Comparison of ENCODE assay signal across 28 cellular contexts in genomic region chr18:10249270-10249669, GRCh38.
DNase-seq lines count a peak whose midpoint lies in the region; ATAC-seq, FAIRE-seq and TF ChIP-seq lines count a peak whose summit lies in the region.
"Had no signal": no experiment of that assay in that cellular context is flagged by ENCODE, and none has a peak within 500 bp of the region (broad histone marks: within the 10 kb centered on the region; RNA-seq: fewer than 3 reads in every experiment).

No MANE protein-coding gene starts in this region.

- no peak overlapping the region for H3K27ac Mint-ChIP-seq in GM23338
- H3K27ac Mint-ChIP-seq: activated CD4-positive, alpha-beta T cell treated with anti-CD3 and anti-CD28 coated beads, Interleukin-2, amount 10 ng/mL, durations not matched to agents 24 days and 14 days; activated naive CD4-positive, alpha-beta T cell treated with anti-CD3 and anti-CD28 coated beads, Interleukin-2, amount 50 U/mL, for 24 hours had no signal

- ATAC-seq in GM23338 (peak; percentile 84), left lung (no peak)
- ATAC-seq: left lobe of liver, psoas muscle, sciatic nerve had no signal

- no peak overlapping the region for H3K9ac ChIP-seq in H1 (replicated peaks in 1 of 4; ENCODE audit: extremely low read depth in 1 of 4, low read depth in 3 of 4, low read length in 3 of 4)
- H3K9ac ChIP-seq in mesenchymal stem cell (ENCODE audit: low read length): no peak overlapping the region

- no peak overlapping the region for H3K14ac ChIP-seq in H1 (ENCODE audit: insufficient read length)
- H3K14ac ChIP-seq in mesenchymal stem cell (ENCODE audit: low read length in 2 of 2): no peak overlapping the region

- H3K23ac ChIP-seq in H1 (ENCODE audit: insufficient read length) (no peak overlapping the region), mesenchymal stem cell (ENCODE audit: low read length in 2 of 2) (no peak overlapping the region)

- no peak for FAIRE-seq in H1 (lab: Jason Lieb, UNC)
- FAIRE-seq: bronchial epithelial cell, G401.6 had no signal

- H3K79me2 ChIP-seq in GM23338 (replicated peaks; ENCODE audit: insufficient read depth): no peaks in the 10 kb centered on the region
- no peaks in the 10 kb centered on the region for H3K79me2 ChIP-seq in H1 (ENCODE audit: control insufficient read depth in 1 of 2, insufficient read depth in 2 of 2, low read length in 2 of 2)

- no peak overlapping the region for H3K27ac ChIP-seq in A673 (ENCODE audit: low read depth, low read length, poor library complexity, severe bottlenecking)
- no peak overlapping the region for H3K27ac ChIP-seq in GM23338 (ENCODE audit: low read depth)
- no peak overlapping the region for H3K27ac ChIP-seq in H1 (ENCODE audit: low read depth, low read length)
- H3K27ac ChIP-seq in mesenchymal stem cell (ENCODE audit: low read length, poor library complexity, severe bottlenecking): no peak overlapping the region
- H3K27ac ChIP-seq in left lung: no peak overlapping the region
- H3K27ac ChIP-seq: neutrophil, Peyer's patch, psoas muscle, tibial artery had no signal

- H4K8ac ChIP-seq in H1 (ENCODE audit: extremely low read depth, insufficient read depth, low read length) (no peak overlapping the region), mesenchymal stem cell (ENCODE audit: low read length) (no peak overlapping the region)

- TF ChIP-seq POLR2A in H1 (IDR thresholded peaks at IDR 0.05; ENCODE audit: control extremely low read depth in 1 of 2, low read depth in 2 of 2, low read length in 2 of 2): no peak

- CTCF ChIA-PET in A673 (lab: Charles Lee) (interaction anchor here (0.6 kb wide), 1 partner anchor 299 kb away, joined by 3 read pairs; no protein-coding TSS in a partner anchor), H1 (lab: Charles Lee; ENCODE audit: partially characterized antibody) (interaction anchor here (0.6 to 1.9 kb wide), 8 partner anchors 12 to 269 kb away, joined by 3 to 5 read pairs (median 3); no protein-coding TSS in a partner anchor)

- TF ChIP-seq RAD21 in H1 (IDR thresholded peaks at IDR 0.05 in 1 of 2, conservative IDR thresholded peaks at IDR 0.05 in 1 of 2; ENCODE audit: low read depth in 2 of 2, low read length in 2 of 2): peak; percentile 54 to 77

- H2BK15ac ChIP-seq in H1 (ENCODE audit: low read length) (no peak overlapping the region), mesenchymal stem cell (ENCODE audit: low read depth, poor library complexity, severe bottlenecking) (no peak overlapping the region)

- no peaks in the 10 kb centered on the region for H3K27me3 ChIP-seq in A673 (replicated peaks; ENCODE audit: insufficient read depth, low read depth, low read length, poor library complexity)
- H3K27me3 ChIP-seq in GM23338 (ENCODE audit: insufficient read depth): no peaks in the 10 kb centered on the region
- no peaks in the 10 kb centered on the region for H3K27me3 ChIP-seq in H1 (replicated peaks in 1 of 4; ENCODE audit: control insufficient read depth in 3 of 4, extremely low read depth in 1 of 4, insufficient read depth in 3 of 4, low read length in 3 of 4)
- H3K27me3 ChIP-seq in mesenchymal stem cell (ENCODE audit: control insufficient read depth in 1 of 2, insufficient read depth in 1 of 2, low read length in 2 of 2): peaks cover 12 to 25% of the 10 kb centered on the region in 2 experiments
- no peaks in the 10 kb centered on the region for H3K27me3 ChIP-seq in left lung
- H3K27me3 ChIP-seq: BE2C, Peyer's patch, tibial artery had no signal

- intact Hi-C loops in A673 (cut with micrococcal nuclease; ENCODE audit: unreplicated experiment): loop anchor here (5.0 to 10.0 kb wide), 2 partner anchors 206 to 277 kb away; partner anchors contain the start of gene APCDD1
- intact Hi-C loops in left lung (cut with DNase I): no loop called here

- TF ChIP-seq CTCF in A673 (conservative IDR thresholded peaks at IDR 0.05; ENCODE audit: low read depth, low read length) (0 out of 2 replicates have a peak, but pooled peaks have one; percentile 13), GM23338 (conservative IDR thresholded peaks at IDR 0.05; ENCODE audit: low read depth in 2 of 2) (peak; percentile 35 to 49; a peak in 3 of 4 replicates), H1 (IDR thresholded peaks at IDR 0.05; ENCODE audit: control extremely low read depth in 1 of 3, insufficient read depth in 1 of 3, low read depth in 1 of 3, low read length in 3 of 3) (peak; percentile 35 to 78 (median 46)), left lung (IDR thresholded peaks at IDR 0.05) (no peak)

- no peaks in the 10 kb centered on the region for H3K23me2 ChIP-seq in H1 (ENCODE audit: low read depth, low read length)

- H3K4ac ChIP-seq in H1 (replicated peaks; ENCODE audit: insufficient read length, low read depth, low read length) (no peak overlapping the region), mesenchymal stem cell (ENCODE audit: low read depth in 1 of 2, low read length in 2 of 2) (no peak overlapping the region)

- no peak overlapping the region for H3K4me3 Mint-ChIP-seq in GM23338
- H3K4me3 Mint-ChIP-seq: activated CD4-positive, alpha-beta T cell treated with anti-CD3 and anti-CD28 coated beads, Interleukin-2, amount 10 ng/mL, durations not matched to agents 24 days and 14 days; activated naive CD4-positive, alpha-beta T cell treated with anti-CD3 and anti-CD28 coated beads, Interleukin-2, amount 50 U/mL, for 24 hours had no signal

- DNase-seq in A673 (ENCODE audit: low spot score) (peak; percentile 19), GM23338 (ENCODE audit: low spot score) (peak; percentile 58), NCI-H69 (lab: John Stamatoyannopoulos, UW) (peak; percentile 33), H1 (ENCODE audit: low read depth in 1 of 2, low spot score in 2 of 2) (peak in 1 of 2 experiments; percentile 10), mesenchymal stem cell (no peak), pons (ENCODE audit: low spot score) (no peak), left lung (no peak), DMS53 (lab: John Stamatoyannopoulos, UW) (no peak)
- DNase-seq: ACHN; activated CD4-positive, alpha-beta T cell treated with anti-CD3 and anti-CD28 coated beads, Interleukin-2, amount 10 ng/mL, durations not matched to agents 24 days and 14 days; amniotic stem cell; BE2C; effector CD4-positive, alpha-beta T cell; hypothalamus; NCI-H1092 treated with DMSO at 0.1 percent for 48 hours; NCI-H2029; Peyer's patch; psoas muscle; stimulated activated CD4-positive, alpha-beta T cell treated with anti-CD3 and anti-CD28 coated beads, Interleukin-12 subunit alpha, Interleukin-12 subunit beta, amount 100 ng/mL, for 4 hours; stimulated activated CD4-positive, alpha-beta T cell treated with anti-CD3 and anti-CD28 coated beads, Interleukin-2, amount 100 ng/mL, for 48 hours; T1000; tibial artery had no signal

- H4K5ac ChIP-seq in H1 (ENCODE audit: insufficient read length, low read depth, low read length): no peak overlapping the region

- no peaks in the 10 kb centered on the region for H3K79me1 ChIP-seq in H1 (ENCODE audit: low read depth, low read length)
- no peaks in the 10 kb centered on the region for H3K79me1 ChIP-seq in mesenchymal stem cell (replicated peaks; ENCODE audit: low read length, poor library complexity, severe bottlenecking)

- H3K4me2 ChIP-seq in GM23338 (no peak overlapping the region), H1 (ENCODE audit: insufficient read depth in 1 of 2, low read depth in 2 of 2, low read length in 2 of 2) (no peak overlapping the region), mesenchymal stem cell (ENCODE audit: low read length, poor library complexity, severe bottlenecking) (no peak overlapping the region)

- H3K36me3 ChIP-seq in A673 (ENCODE audit: insufficient read depth, low read length, poor library complexity, severe bottlenecking): no peaks in the 10 kb centered on the region
- H3K36me3 ChIP-seq in GM23338 (ENCODE audit: insufficient read depth): no peaks in the 10 kb centered on the region
- no peaks in the 10 kb centered on the region for H3K36me3 ChIP-seq in H1 (ENCODE audit: control insufficient read depth in 2 of 4, insufficient read depth in 4 of 4, low read length in 3 of 4)
- H3K36me3 ChIP-seq in mesenchymal stem cell (ENCODE audit: control insufficient read depth in 1 of 2, insufficient read depth in 2 of 2, low read depth in 1 of 2, low read length in 2 of 2): no peaks in the 10 kb centered on the region
- no peaks in the 10 kb centered on the region for H3K36me3 ChIP-seq in left lung
- H3K36me3 ChIP-seq: BE2C, neutrophil, Peyer's patch, tibial artery had no signal

- H2BK12ac ChIP-seq in H1 (ENCODE audit: low read depth, low read length): no peak overlapping the region
- H2BK12ac ChIP-seq in mesenchymal stem cell (ENCODE audit: low read length in 2 of 2): no peak overlapping the region

- H2BK5ac ChIP-seq in H1 (ENCODE audit: low read depth, low read length): no peak overlapping the region
- no peak overlapping the region for H2BK5ac ChIP-seq in mesenchymal stem cell (ENCODE audit: low read depth, low read length, poor library complexity, severe bottlenecking)

- TF ChIP-seq EP300 in H1 (IDR thresholded peaks at IDR 0.05; ENCODE audit: borderline replicate concordance in 1 of 2, low read depth in 2 of 2, low read length in 2 of 2): no peak

- H3K4me1 Mint-ChIP-seq in GM23338: peaks cover 8% of the 10 kb centered on the region
- H3K4me1 Mint-ChIP-seq: activated CD4-positive, alpha-beta T cell treated with anti-CD3 and anti-CD28 coated beads, Interleukin-2, amount 10 ng/mL, durations not matched to agents 24 days and 14 days; activated naive CD4-positive, alpha-beta T cell treated with anti-CD3 and anti-CD28 coated beads, Interleukin-2, amount 50 U/mL, for 24 hours had no signal

- H3K4me3 ChIP-seq in A673 (ENCODE audit: low read depth, low read length, poor library complexity, severe bottlenecking): no peak overlapping the region
- H3K4me3 ChIP-seq in GM23338: no peak overlapping the region
- H3K4me3 ChIP-seq in H1 (ENCODE audit: extremely low read depth in 1 of 4, insufficient read depth in 2 of 4, low read depth in 3 of 4, low read length in 4 of 4): no peak overlapping the region
- H3K4me3 ChIP-seq in mesenchymal stem cell (ENCODE audit: insufficient read depth in 1 of 2, low read depth in 1 of 2, low read length in 2 of 2): no peak overlapping the region
- no peak overlapping the region for H3K4me3 ChIP-seq in left lung
- H3K4me3 ChIP-seq: Peyer's patch, psoas muscle, tibial artery had no signal

- H3K9me3 ChIP-seq in A673 (ENCODE audit: low read depth, low read length, poor library complexity, severe bottlenecking): no peaks in the 10 kb centered on the region
- H3K9me3 ChIP-seq in H1 (ENCODE audit: insufficient read depth in 2 of 2, low read depth in 1 of 2, low read length in 1 of 2): no peaks in the 10 kb centered on the region
- no peaks in the 10 kb centered on the region for H3K9me3 ChIP-seq in mesenchymal stem cell (ENCODE audit: control insufficient read depth, low read length)
- no peaks in the 10 kb centered on the region for H3K9me3 ChIP-seq in left lung
- H3K9me3 ChIP-seq: BE2C, neutrophil, Peyer's patch, psoas muscle, tibial artery had no signal

- 83% methylated on average over 3 of the region's 3 CpGs; no CpG with 5 or more reads in 1 of the 2 experiments for WGBS in H1 (ENCODE audit: extremely low coverage in 1 of 2, insufficient coverage in 1 of 2, insufficient read length in 1 of 2, insufficient replicate concordance in 2 of 2, low coverage in 1 of 2, low lambda C conversion rate in 2 of 2, missing lambda C conversion rate in 1 of 2), 2 experiments
- WGBS in mesenchymal stem cell: 68% methylated on average over 3 of the region's 3 CpGs

- no peak overlapping the region for H2BK20ac ChIP-seq in H1 (ENCODE audit: low read length)

- H3K4me1 ChIP-seq in A673 (ENCODE audit: insufficient read depth, low read length, poor library complexity, severe bottlenecking): peaks cover 7% of the 10 kb centered on the region
- H3K4me1 ChIP-seq in GM23338 (ENCODE audit: insufficient read depth): no peaks in the 10 kb centered on the region
- no peaks in the 10 kb centered on the region for H3K4me1 ChIP-seq in H1 (replicated peaks in 1 of 4; ENCODE audit: control insufficient read depth in 3 of 4, insufficient read depth in 4 of 4, low read length in 3 of 4)
- no peaks in the 10 kb centered on the region for H3K4me1 ChIP-seq in mesenchymal stem cell (ENCODE audit: control insufficient read depth, insufficient read depth, low read depth, low read length)
- peaks cover 0 to 32% of the 10 kb centered on the region in 2 donors for H3K4me1 ChIP-seq in left lung
- H3K4me1 ChIP-seq: BE2C, psoas muscle had no signal

- POLR2A ChIA-PET in A673 (lab: Charles Lee; ENCODE audit: low non-redundant PET): no interaction called here
- POLR2A ChIA-PET in H1 (lab: Charles Lee; ENCODE audit: partially characterized antibody): no interaction called here

- H3K27me3 Mint-ChIP-seq in GM23338 (ENCODE audit: insufficient read depth, low read depth, poor library complexity): peaks cover 2% of the 10 kb centered on the region
- H3K27me3 Mint-ChIP-seq: activated naive CD4-positive, alpha-beta T cell treated with anti-CD3 and anti-CD28 coated beads, Interleukin-2, amount 50 U/mL, for 24 hours had no signal

- H4K91ac ChIP-seq in H1 (replicated peaks; ENCODE audit: insufficient read length, low read length): no peak overlapping the region
- H4K91ac ChIP-seq in mesenchymal stem cell (ENCODE audit: low read length): no peak overlapping the region

- H2AFZ ChIP-seq in GM23338 (no peak overlapping the region; the same call in 1 of the 2 replicates), H1 (ENCODE audit: low read length) (no peak overlapping the region), mesenchymal stem cell (ENCODE audit: low read depth, low read length) (no peak overlapping the region)

- H2BK120ac ChIP-seq in H1 (replicated peaks; ENCODE audit: low read depth, low read length) (no peak overlapping the region), mesenchymal stem cell (ENCODE audit: low read depth, low read length) (no peak overlapping the region)

- no peaks in the 10 kb centered on the region for H3K9me2 ChIP-seq in GM23338 (ENCODE audit: insufficient read depth)

- H3K56ac ChIP-seq in H1 (replicated peaks; ENCODE audit: insufficient read length, low read depth, low read length): no peak overlapping the region

- no peaks in the 10 kb centered on the region; the same call in 2 of the 3 replicates for H3K36me3 Mint-ChIP-seq in GM23338 (ENCODE audit: low read depth)
- H3K36me3 Mint-ChIP-seq: activated naive CD4-positive, alpha-beta T cell treated with anti-CD3 and anti-CD28 coated beads, Interleukin-2, amount 50 U/mL, for 24 hours had no signal

- no peak overlapping the region for H3K18ac ChIP-seq in H1 (ENCODE audit: extremely low read depth, low read length)
- H3K18ac ChIP-seq in mesenchymal stem cell (ENCODE audit: low read depth in 1 of 2, low read length in 2 of 2): no peak overlapping the region

- H3F3A ChIP-seq in GM23338 (replicated peaks; ENCODE audit: low read depth): no peaks in the 10 kb centered on the region

- H2AK5ac ChIP-seq in H1 (ENCODE audit: low read depth, low read length): no peak overlapping the region
- H2AK5ac ChIP-seq in mesenchymal stem cell (ENCODE audit: low read length, severe bottlenecking): no peak overlapping the region

- no TSS peak for BruUV-seq in A673 (replicated peaks; lab: Mats Ljungman, UMichigan)

- no peaks in the 10 kb centered on the region for H3K9me3 Mint-ChIP-seq in GM23338
- H3K9me3 Mint-ChIP-seq: activated CD4-positive, alpha-beta T cell treated with anti-CD3 and anti-CD28 coated beads, Interleukin-2, amount 10 ng/mL, durations not matched to agents 24 days and 14 days; activated naive CD4-positive, alpha-beta T cell treated with anti-CD3 and anti-CD28 coated beads, Interleukin-2, amount 50 U/mL, for 24 hours had no signal

- H4K20me1 ChIP-seq in GM23338 (replicated peaks; ENCODE audit: insufficient read depth) (no peaks in the 10 kb centered on the region), H1 (replicated peaks in 1 of 2; ENCODE audit: control insufficient read depth in 1 of 2, insufficient read depth in 2 of 2, low read length in 2 of 2) (no peaks in the 10 kb centered on the region)

Comparison
In these comparisons a context has a peak if more than half of its experiments do, and no peak if none do; other contexts are left out.
1. DNase-seq: peak in A673 (single experiment), GM23338 (single experiment) and NCI-H69 (single experiment); none in mesenchymal stem cell (single experiment), pons (single experiment), left lung (0 of 2) and DMS53 (single experiment).
2. CTCF ChIP-seq: peak in A673 (single experiment), GM23338 (2 of 2) and H1 (3 of 3); none in left lung (0 of 2).